ENCODE assay signal across 14 cellular contexts in the genomic region with DNA sequence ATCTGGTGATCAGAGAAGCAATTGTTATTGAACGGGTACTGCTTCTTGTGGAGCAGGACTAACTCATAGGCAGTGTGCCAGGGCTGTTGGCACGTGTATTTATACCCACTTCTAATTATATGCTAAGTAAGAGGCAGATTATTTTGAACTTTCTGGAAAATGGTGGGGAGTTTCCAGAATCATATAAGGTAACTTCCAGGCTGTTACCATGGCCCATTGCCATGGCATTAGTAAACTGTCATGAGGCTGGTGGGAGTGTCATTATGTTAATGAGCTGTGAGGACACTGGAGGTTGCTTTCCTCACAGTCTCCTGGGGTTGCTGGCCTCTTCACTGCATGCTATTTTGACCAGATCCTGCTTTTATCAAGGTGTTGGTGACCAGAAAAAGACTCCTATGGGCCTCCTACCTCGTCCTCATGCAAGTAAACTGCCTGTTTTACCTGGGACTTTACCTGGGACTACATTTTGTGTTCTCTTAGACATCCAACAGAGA.
DNase-seq lines count a peak whose midpoint lies in the region; ATAC-seq and TF ChIP-seq lines count a peak whose summit lies in the region.
"Had no signal": no experiment of that assay in that cellular context is flagged by ENCODE, and none has a peak within 500 bp of the region (broad histone marks: within the 10 kb centered on the region; RNA-seq: fewer than 3 reads in every experiment).

No MANE protein-coding gene starts in this region.

- no peaks in the 10 kb centered on the region for H3K9me3 ChIP-seq in Peyer's patch
- H3K9me3 ChIP-seq in suprapubic skin: no peaks in the 10 kb centered on the region
- H3K9me3 ChIP-seq in upper lobe of right lung: no peaks in the 10 kb centered on the region

- TF ChIP-seq POLR2A in Peyer's patch (IDR thresholded peaks at IDR 0.05) (no peak), suprapubic skin (IDR thresholded peaks at IDR 0.05) (no peak)

- H3K36me3 ChIP-seq in Peyer's patch: no peaks in the 10 kb centered on the region
- no peaks in the 10 kb centered on the region for H3K36me3 ChIP-seq in suprapubic skin
- no peaks in the 10 kb centered on the region for H3K36me3 ChIP-seq in upper lobe of right lung

- intact Hi-C loops in upper lobe of right lung (cut with DNase I): no loop called here

- ATAC-seq in GM18511 (IDR thresholded peaks at IDR 0.05; ENCODE audit: unreplicated experiment) (peak; percentile 93), GM19467 (IDR thresholded peaks at IDR 0.05; ENCODE audit: unreplicated experiment) (peak; percentile 69), HG02970 (IDR thresholded peaks at IDR 0.05; ENCODE audit: low FRiP score, unreplicated experiment) (peak; percentile 65), upper lobe of right lung (no peak)
- ATAC-seq: T-helper 17 cell had no signal

- H3K4me1 ChIP-seq in Peyer's patch: no peaks in the 10 kb centered on the region
- no peaks in the 10 kb centered on the region for H3K4me1 ChIP-seq in suprapubic skin
- H3K4me1 ChIP-seq in upper lobe of right lung: no peaks in the 10 kb centered on the region

- H3K4me3 ChIP-seq in Peyer's patch (no peak overlapping the region), suprapubic skin (no peak overlapping the region), upper lobe of right lung (no peak overlapping the region)

- WGBS in suprapubic skin: 54% methylated on average over 3 of the region's 3 CpGs

- no peak for TF ChIP-seq EP300 in suprapubic skin (IDR thresholded peaks at IDR 0.05)

- DNase-seq in NCI-H1105 treated with DMSO at 0.1 percent for 48 hours (lab: John Stamatoyannopoulos, UW) (peak; percentile 52), Peyer's patch (no peak), EL (no peak), suprapubic skin (ENCODE audit: low spot score in 2 of 2) (no peak), upper lobe of right lung (no peak)
- DNase-seq: CD4-positive, CD25-positive, alpha-beta regulatory T cell; erythroblast; Karpas-422; NCI-H82; nephron progenitor cell; T-helper 17 cell had no signal

- H3K27ac ChIP-seq in Peyer's patch (no peak overlapping the region), suprapubic skin (no peak overlapping the region), upper lobe of right lung (no peak overlapping the region)

- TF ChIP-seq CTCF in Peyer's patch (IDR thresholded peaks at IDR 0.05) (no peak), suprapubic skin (IDR thresholded peaks at IDR 0.05) (no peak), upper lobe of right lung (IDR thresholded peaks at IDR 0.05) (no peak)

- no peaks in the 10 kb centered on the region for H3K27me3 ChIP-seq in Peyer's patch
- no peaks in the 10 kb centered on the region for H3K27me3 ChIP-seq in suprapubic skin
- no peaks in the 10 kb centered on the region for H3K27me3 ChIP-seq in upper lobe of right lung
